ENCODE assay signal across 1 cellular context in the genomic region with DNA sequence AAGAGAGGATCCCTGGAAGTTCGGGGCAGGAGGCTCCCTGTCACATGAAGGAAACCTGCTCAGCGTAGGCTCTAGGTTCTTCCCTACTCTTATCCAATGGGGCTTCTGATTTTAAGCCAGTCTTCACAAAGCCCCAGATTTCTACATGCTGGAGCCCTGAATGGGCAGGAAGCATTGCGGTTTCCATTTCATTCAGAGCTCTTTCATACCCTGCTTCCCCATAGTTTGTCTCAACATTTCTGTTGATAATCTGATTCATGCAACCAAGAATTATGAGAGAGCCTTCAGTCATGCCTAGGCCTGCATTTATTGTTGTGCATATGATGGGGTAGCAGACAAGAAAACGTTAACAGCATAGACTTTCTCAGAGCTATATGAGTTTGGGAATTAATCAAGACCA.
TF ChIP-seq lines count a peak whose summit lies in the region.

No MANE protein-coding gene starts in this region.

TF ChIP-seq in K562, 482 proteins besides CTCF, POLR2A, EP300 and RAD21:
- TF ChIP-seq COPS2 (conservative IDR thresholded peaks at IDR 0.05) (no peak), HDAC8 (tag; IDR thresholded peaks at IDR 0.05) (no peak), ZNF644 (tag; IDR thresholded peaks at IDR 0.05; ENCODE audit: low read depth) (peak; percentile 30; the same call in 1 of the 2 replicates), RBBP5 (IDR thresholded peaks at IDR 0.05; ENCODE audit: borderline replicate concordance, insufficient read depth, low read length, poor library complexity, severe bottlenecking) (peak; percentile 37), PTBP1 (IDR thresholded peaks at IDR 0.05; ENCODE audit: low read depth, low read length) (no peak), BHLHE40 (IDR thresholded peaks at IDR 0.05; ENCODE audit: low read length) (no peak), ZNF311 (CRISPR knock-in tag; IDR thresholded peaks at IDR 0.05) (peak; percentile 27; the same call in 1 of the 2 replicates)
